ENCODE assay signal across 1 cellular context in genomic region chr22:19518568-19519030, GRCh38.
TF ChIP-seq lines count a peak whose summit lies in the region.

No MANE protein-coding gene starts in this region.

TF ChIP-seq in WTC11, 78 proteins besides CTCF, POLR2A, EP300 and RAD21 (continued from another document):
- no peak for TF ChIP-seq E2F5 (CRISPR knock-in tag; IDR thresholded peaks at IDR 0.05)
- no peak for TF ChIP-seq ZBTB21 (CRISPR knock-in tag; IDR thresholded peaks at IDR 0.05; ENCODE audit: borderline replicate concordance)
- TF ChIP-seq NFYB (CRISPR knock-in tag; conservative IDR thresholded peaks at IDR 0.05; ENCODE audit: low read depth) = no peak
- no peak for TF ChIP-seq ATF3 (CRISPR knock-in tag; conservative IDR thresholded peaks at IDR 0.05)
- TF ChIP-seq ZNF532 (CRISPR knock-in tag; IDR thresholded peaks at IDR 0.05; ENCODE audit: borderline replicate concordance) = no peak
- no peak for TF ChIP-seq FOXP1 (CRISPR knock-in tag; IDR thresholded peaks at IDR 0.05; ENCODE audit: borderline replicate concordance)
TF ChIP-seq in WTC11: peak in this region for 0.
